8 cellular contexts compared by ENCODE assay signal in genomic region chr2:45168731-45169338, GRCh38.
A peak's percentile ranks its signal among the peaks of the same experiment; 100 is the strongest.
DNase-seq lines count a peak whose midpoint lies in the region; ATAC-seq and TF ChIP-seq lines count a peak whose summit lies in the region.

No MANE protein-coding gene starts in this region.

- TF ChIP-seq RAD21 in SK-N-SH (IDR thresholded peaks at IDR 0.05; ENCODE audit: low read length): no peak; the same call in 1 of the 2 replicates

- POLR2A ChIA-PET in SK-N-SH (lab: Yijun Ruan, JAX): interaction anchor here (1.3 to 2.5 kb wide), 2 partner anchors 10 to 22 kb away, joined by 3 to 11 read pairs; no protein-coding TSS in a partner anchor

- peaks cover 12% of the 10 kb centered on the region for H3K4me1 Mint-ChIP-seq in progenitor cell of endocrine pancreas (ENCODE audit: low read depth)

- TF ChIP-seq CTCF in 22Rv1 (IDR thresholded peaks at IDR 0.05) (no peak), GM13977 (IDR thresholded peaks at IDR 0.05; ENCODE audit: extremely low read depth, insufficient read depth, missing control alignments) (no peak), SK-N-SH (IDR thresholded peaks at IDR 0.05) (no peak; the same call in 1 of the 2 replicates), progenitor cell of endocrine pancreas (IDR thresholded peaks at IDR 0.05; ENCODE audit: unreplicated experiment) (no peak)

- no peaks in the 10 kb centered on the region for H3K36me3 Mint-ChIP-seq in progenitor cell of endocrine pancreas (ENCODE audit: insufficient read depth)

- DNase-seq in GM13977 (ENCODE audit: low spot score) (peak; percentile 58), SK-N-SH (peak; percentile 90), fibroblast of peridontal ligament (ENCODE audit: extremely low read depth) (peak; percentile 40), progenitor cell of endocrine pancreas (ENCODE audit: low spot score, unreplicated experiment) (no peak), SW 1271 (lab: John Stamatoyannopoulos, UW) (no peak), hypothalamus (lab: John Stamatoyannopoulos, UW) (no peak)

- H3K27ac ChIP-seq in 22Rv1: peak overlapping the region; percentile 61
- H3K27ac ChIP-seq in SK-N-SH (ENCODE audit: low read depth in 2 of 2, low read length in 1 of 2): no peak overlapping the region; a peak in 1 of 4 replicates

- in situ Hi-C loops in GM13977 (cut with MboI; ENCODE audit: low pct_unique_long_range_greater_than_20kb, low sequenced_read_pairs, unreplicated experiment): no loop called here

- CTCF ChIA-PET in SK-N-SH (lab: Yijun Ruan, JAX): interaction anchor here (0.6 to 3.8 kb wide), 25 partner anchors 8 to 326 kb away, joined by 3 to 26 read pairs (median 4); no protein-coding TSS in a partner anchor

- no peaks in the 10 kb centered on the region for H3K79me2 ChIP-seq in SK-N-SH (ENCODE audit: insufficient read depth)

- no peak for TF ChIP-seq EP300 in SK-N-SH (IDR thresholded peaks at IDR 0.05; ENCODE audit: borderline replicate concordance in 1 of 2, low read depth in 1 of 2, low read length in 1 of 2)

- no peak for ATAC-seq in GM21825 (IDR thresholded peaks at IDR 0.05; ENCODE audit: unreplicated experiment)

- H3K4me1 ChIP-seq in SK-N-SH (ENCODE audit: control insufficient read depth in 1 of 2, insufficient read depth in 2 of 2, low read depth in 1 of 2, low read length in 1 of 2): peaks cover 11 to 14% of the 10 kb centered on the region in 2 experiments

- H3K9me3 ChIP-seq in SK-N-SH: no peaks in the 10 kb centered on the region

- H3K4me3 ChIP-seq in SK-N-SH (ENCODE audit: low read depth in 2 of 2, low read length in 1 of 2): peak overlapping the region; percentile 54 to 62

- H3K9me3 Mint-ChIP-seq in progenitor cell of endocrine pancreas (ENCODE audit: low read depth): no peaks in the 10 kb centered on the region

- peak overlapping the region; percentile 76 for H3K4me2 ChIP-seq in SK-N-SH

- peaks cover 71% of the 10 kb centered on the region for H3K27me3 Mint-ChIP-seq in progenitor cell of endocrine pancreas

- H2AFZ ChIP-seq in SK-N-SH (ENCODE audit: low read depth): peak overlapping the region; percentile 65; the same call in 1 of the 2 replicates

- H3K27ac Mint-ChIP-seq in progenitor cell of endocrine pancreas: peak overlapping the region; percentile 92

- H3K9me2 ChIP-seq in SK-N-SH: no peaks in the 10 kb centered on the region

- no peaks in the 10 kb centered on the region for H4K20me1 ChIP-seq in SK-N-SH (ENCODE audit: insufficient read depth)

- H3K9ac ChIP-seq in SK-N-SH: peak overlapping the region; percentile 47

- peak overlapping the region; percentile 84 for H3K4me3 Mint-ChIP-seq in progenitor cell of endocrine pancreas (ENCODE audit: low read depth)

- peaks cover 23% of the 10 kb centered on the region for H3F3A ChIP-seq in SK-N-SH (replicated peaks; ENCODE audit: insufficient read depth)

- H3K36me3 ChIP-seq in SK-N-SH (replicated peaks in 1 of 2; ENCODE audit: control insufficient read depth in 1 of 2, insufficient read depth in 2 of 2, low read length in 1 of 2): no peaks in the 10 kb centered on the region

- WGBS in SK-N-SH (ENCODE audit: low lambda C conversion rate): 2% methylated on average over 50 of the region's 70 CpGs

- H3K27me3 ChIP-seq in SK-N-SH (ENCODE audit: insufficient read depth): no peaks in the 10 kb centered on the region

TF ChIP-seq in SK-N-SH, 30 proteins besides CTCF, POLR2A, EP300 and RAD21:
- TF ChIP-seq MXI1 (IDR thresholded peaks at IDR 0.05; ENCODE audit: low read depth, low read length) (peak; percentile 46; the same call in 1 of the 2 replicates), MAX (IDR thresholded peaks at IDR 0.05; ENCODE audit: low read depth) (peak; percentile 77), TCF12 (IDR thresholded peaks at IDR 0.05) (0 out of 2 replicates have a peak, but pooled peaks have one; percentile 5), FOSL2 (IDR thresholded peaks at IDR 0.05; ENCODE audit: borderline replicate concordance, low read depth) (no peak)

Comparison
In these comparisons a context has a peak if more than half of its experiments do, and no peak if none do; other contexts are left out.
1. DNase-seq: peak in GM13977 (single experiment), SK-N-SH (single experiment) and fibroblast of peridontal ligament (single experiment); none in progenitor cell of endocrine pancreas (single experiment), SW 1271 (0 of 2) and hypothalamus (0 of 51).